ENCODE assay signal across 24 cellular contexts in genomic region chr1:49013046-49013445, GRCh38.
"Had no signal": no experiment of that assay in that cellular context is flagged by ENCODE, and none has a peak within 500 bp of the region (broad histone marks: within the 10 kb centered on the region; RNA-seq: fewer than 3 reads in every experiment).

No MANE protein-coding gene starts in this region.

- H3K27ac ChIP-seq: foreskin keratinocyte, hepatocyte, parathyroid adenoma, prostate gland, right lobe of liver, skin epidermis, suprapubic skin, thyroid gland had no signal

- H3K4me3 ChIP-seq: hepatocyte, lung, prostate gland, right lobe of liver, skin epidermis, suprapubic skin, thyroid gland had no signal

- H3K9ac ChIP-seq: parathyroid adenoma had no signal

- H3K27me3 ChIP-seq: foreskin keratinocyte, hepatocyte, right lobe of liver, suprapubic skin, thyroid gland had no signal

- H3K27me3 Mint-ChIP-seq: dendritic cell treated with granulocyte-macrophage colony-stimulating factor and Interleukin-4, amounts not matched to agents 40 ng/mL and 50 ng/mL, for 4 days; type B pancreatic cell had no signal

- DNase-seq: erythroblast; foreskin keratinocyte; head of caudate nucleus; kidney; left colon; left ventricle myocardium superior; mesenchymal stem cell; midbrain; naive thymus-derived CD4-positive, alpha-beta T cell; nephron progenitor cell; retina; right lobe of liver; stimulated activated CD4-positive, alpha-beta T cell treated with anti-CD3 and anti-CD28 coated beads, Interleukin-2, amount 100 ng/mL, for 24 hours; stimulated activated CD4-positive, alpha-beta T cell treated with anti-CD3 and anti-CD28 coated beads, Interleukin-4, amount 100 ng/mL, for 4 hours; stimulated activated naive CD4-positive, alpha-beta T cell; thyroid gland had no signal

- H3K27ac Mint-ChIP-seq: dendritic cell treated with granulocyte-macrophage colony-stimulating factor and Interleukin-4, amounts not matched to agents 40 ng/mL and 50 ng/mL, for 4 days; naive thymus-derived CD4-positive, alpha-beta T cell; nephron progenitor cell; type B pancreatic cell had no signal

- H3K4me1 ChIP-seq: foreskin keratinocyte, parathyroid adenoma, prostate gland, right lobe of liver, suprapubic skin, thyroid gland had no signal

- H3K4me3 Mint-ChIP-seq: dendritic cell treated with granulocyte-macrophage colony-stimulating factor and Interleukin-4, amounts not matched to agents 40 ng/mL and 50 ng/mL, for 4 days; naive thymus-derived CD4-positive, alpha-beta T cell; nephron progenitor cell; type B pancreatic cell had no signal

- H3K36me3 ChIP-seq: prostate gland, right lobe of liver, suprapubic skin, thyroid gland had no signal

- H3K9me3 Mint-ChIP-seq: dendritic cell treated with granulocyte-macrophage colony-stimulating factor and Interleukin-4, amounts not matched to agents 40 ng/mL and 50 ng/mL, for 4 days; type B pancreatic cell had no signal

- ATAC-seq: foreskin keratinocyte; left colon; left ventricle myocardium superior; naive thymus-derived CD4-positive, alpha-beta T cell; right lobe of liver had no signal

- H3K9me3 ChIP-seq: prostate gland, right lobe of liver, suprapubic skin, thyroid gland had no signal

- H3K36me3 Mint-ChIP-seq: naive thymus-derived CD4-positive, alpha-beta T cell; type B pancreatic cell had no signal

- H3K4me1 Mint-ChIP-seq: naive thymus-derived CD4-positive, alpha-beta T cell; nephron progenitor cell had no signal
